1 cellular context compared by ENCODE assay signal in genomic region chr17:75404739-75405364, GRCh38.
TF ChIP-seq lines count a peak whose summit lies in the region.

No MANE protein-coding gene starts in this region.

TF ChIP-seq in K562, 482 proteins besides CTCF, POLR2A, EP300 and RAD21 (continued from another document and continues in another):
- TF ChIP-seq, protein P1, sequence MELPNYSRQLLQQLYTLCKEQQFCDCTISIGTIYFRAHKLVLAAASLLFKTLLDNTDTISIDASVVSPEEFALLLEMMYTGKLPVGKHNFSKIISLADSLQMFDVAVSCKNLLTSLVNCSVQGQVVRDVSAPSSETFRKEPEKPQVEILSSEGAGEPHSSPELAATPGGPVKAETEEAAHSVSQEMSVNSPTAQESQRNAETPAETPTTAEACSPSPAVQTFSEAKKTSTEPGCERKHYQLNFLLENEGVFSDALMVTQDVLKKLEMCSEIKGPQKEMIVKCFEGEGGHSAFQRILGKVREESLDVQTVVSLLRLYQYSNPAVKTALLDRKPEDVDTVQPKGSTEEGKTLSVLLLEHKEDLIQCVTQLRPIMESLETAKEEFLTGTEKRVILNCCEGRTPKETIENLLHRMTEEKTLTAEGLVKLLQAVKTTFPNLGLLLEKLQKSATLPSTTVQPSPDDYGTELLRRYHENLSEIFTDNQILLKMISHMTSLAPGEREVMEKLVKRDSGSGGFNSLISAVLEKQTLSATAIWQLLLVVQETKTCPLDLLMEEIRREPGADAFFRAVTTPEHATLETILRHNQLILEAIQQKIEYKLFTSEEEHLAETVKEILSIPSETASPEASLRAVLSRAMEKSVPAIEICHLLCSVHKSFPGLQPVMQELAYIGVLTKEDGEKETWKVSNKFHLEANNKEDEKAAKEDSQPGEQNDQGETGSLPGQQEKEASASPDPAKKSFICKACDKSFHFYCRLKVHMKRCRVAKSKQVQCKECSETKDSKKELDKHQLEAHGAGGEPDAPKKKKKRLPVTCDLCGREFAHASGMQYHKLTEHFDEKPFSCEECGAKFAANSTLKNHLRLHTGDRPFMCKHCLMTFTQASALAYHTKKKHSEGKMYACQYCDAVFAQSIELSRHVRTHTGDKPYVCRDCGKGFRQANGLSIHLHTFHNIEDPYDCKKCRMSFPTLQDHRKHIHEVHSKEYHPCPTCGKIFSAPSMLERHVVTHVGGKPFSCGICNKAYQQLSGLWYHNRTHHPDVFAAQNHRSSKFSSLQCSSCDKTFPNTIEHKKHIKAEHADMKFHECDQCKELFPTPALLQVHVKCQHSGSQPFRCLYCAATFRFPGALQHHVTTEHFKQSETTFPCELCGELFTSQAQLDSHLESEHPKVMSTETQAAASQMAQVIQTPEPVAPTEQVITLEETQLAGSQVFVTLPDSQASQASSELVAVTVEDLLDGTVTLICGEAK (IDR thresholded peaks at IDR 0.05), result peak; percentile 2; the same call in 1 of the 2 replicates
- TF ChIP-seq, protein P1 (CRISPR knock-in tag; IDR thresholded peaks at IDR 0.05), result no peak
- no peak for TF ChIP-seq POLR2G (IDR thresholded peaks at IDR 0.05; ENCODE audit: low read depth, low read length)
- no peak for TF ChIP-seq HDAC3 (IDR thresholded peaks at IDR 0.05; ENCODE audit: borderline replicate concordance, partially characterized antibody)
- TF ChIP-seq ZNF23 (CRISPR knock-in tag; IDR thresholded peaks at IDR 0.05), result no peak
- TF ChIP-seq RBM14 (IDR thresholded peaks at IDR 0.05; ENCODE audit: borderline replicate concordance, insufficient read depth, low read depth, low read length), result 0 out of 2 replicates have a peak, but pooled peaks have one; percentile 39
- no peak for TF ChIP-seq SREBF2 (CRISPR knock-in tag; IDR thresholded peaks at IDR 0.05)
- peak; percentile 17; the same call in 1 of the 2 replicates for TF ChIP-seq CREB1 (IDR thresholded peaks at IDR 0.05)
- TF ChIP-seq CREB1 (CRISPR knock-in tag; IDR thresholded peaks at IDR 0.05), result no peak
- TF ChIP-seq, protein P2, sequence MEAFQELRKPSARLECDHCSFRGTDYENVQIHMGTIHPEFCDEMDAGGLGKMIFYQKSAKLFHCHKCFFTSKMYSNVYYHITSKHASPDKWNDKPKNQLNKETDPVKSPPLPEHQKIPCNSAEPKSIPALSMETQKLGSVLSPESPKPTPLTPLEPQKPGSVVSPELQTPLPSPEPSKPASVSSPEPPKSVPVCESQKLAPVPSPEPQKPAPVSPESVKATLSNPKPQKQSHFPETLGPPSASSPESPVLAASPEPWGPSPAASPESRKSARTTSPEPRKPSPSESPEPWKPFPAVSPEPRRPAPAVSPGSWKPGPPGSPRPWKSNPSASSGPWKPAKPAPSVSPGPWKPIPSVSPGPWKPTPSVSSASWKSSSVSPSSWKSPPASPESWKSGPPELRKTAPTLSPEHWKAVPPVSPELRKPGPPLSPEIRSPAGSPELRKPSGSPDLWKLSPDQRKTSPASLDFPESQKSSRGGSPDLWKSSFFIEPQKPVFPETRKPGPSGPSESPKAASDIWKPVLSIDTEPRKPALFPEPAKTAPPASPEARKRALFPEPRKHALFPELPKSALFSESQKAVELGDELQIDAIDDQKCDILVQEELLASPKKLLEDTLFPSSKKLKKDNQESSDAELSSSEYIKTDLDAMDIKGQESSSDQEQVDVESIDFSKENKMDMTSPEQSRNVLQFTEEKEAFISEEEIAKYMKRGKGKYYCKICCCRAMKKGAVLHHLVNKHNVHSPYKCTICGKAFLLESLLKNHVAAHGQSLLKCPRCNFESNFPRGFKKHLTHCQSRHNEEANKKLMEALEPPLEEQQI (IDR thresholded peaks at IDR 0.05), result no peak
- TF ChIP-seq SIRT6 (IDR thresholded peaks at IDR 0.05; ENCODE audit: low read depth, low read length), result no peak
- TF ChIP-seq NCOR1 (IDR thresholded peaks at IDR 0.05), result no peak
- no peak for TF ChIP-seq RBBP5 (IDR thresholded peaks at IDR 0.05; ENCODE audit: borderline replicate concordance, insufficient read depth, low read length, poor library complexity, severe bottlenecking)
- TF ChIP-seq ELF2 (CRISPR knock-in tag; IDR thresholded peaks at IDR 0.05), result 0 out of 2 replicates have a peak, but pooled peaks have one; percentile 16
- TF ChIP-seq ID3 (CRISPR knock-in tag; IDR thresholded peaks at IDR 0.05), result no peak
- TF ChIP-seq ID3 (tag; IDR thresholded peaks at IDR 0.05), result no peak
- TF ChIP-seq NFRKB (IDR thresholded peaks at IDR 0.05; ENCODE audit: low read depth), result no peak
- TF ChIP-seq SNRNP70 (optimal IDR thresholded peaks at IDR 0.05; ENCODE audit: low read depth, low read length), result no peak
- no peak for TF ChIP-seq HDAC1 (IDR thresholded peaks at IDR 0.05)
- no peak for TF ChIP-seq MTA3 (IDR thresholded peaks at IDR 0.05; ENCODE audit: borderline replicate concordance)
- TF ChIP-seq NFIC (IDR thresholded peaks at IDR 0.05), result no peak
- TF ChIP-seq CTBP1 (IDR thresholded peaks at IDR 0.05; ENCODE audit: borderline replicate concordance), result no peak; the same call in 1 of the 2 replicates
- TF ChIP-seq NCOA4 (IDR thresholded peaks at IDR 0.05; ENCODE audit: partially characterized antibody), result no peak
- TF ChIP-seq SMARCA4 (IDR thresholded peaks at IDR 0.05), result no peak
- TF ChIP-seq FOS (IDR thresholded peaks at IDR 0.05; ENCODE audit: extremely low read depth, insufficient read length), result no peak
- TF ChIP-seq PCBP2 (IDR thresholded peaks at IDR 0.05; ENCODE audit: low read depth, low read length, poor library complexity, severe bottlenecking), result no peak
- TF ChIP-seq HNRNPLL (IDR thresholded peaks at IDR 0.05; ENCODE audit: low read depth, low read length, poor library complexity, severe bottlenecking), result peak; percentile 27
- TF ChIP-seq ZNF778 (CRISPR knock-in tag; IDR thresholded peaks at IDR 0.05), result no peak
- no peak for TF ChIP-seq C11orf30 (IDR thresholded peaks at IDR 0.05; ENCODE audit: low read depth)
- TF ChIP-seq SRSF1 (IDR thresholded peaks at IDR 0.05; ENCODE audit: low read depth, low read length), result no peak
- 0 out of 2 replicates have a peak, but pooled peaks have one; percentile 73 for TF ChIP-seq PHB (CRISPR knock-in tag; IDR thresholded peaks at IDR 0.05)
- 0 out of 2 replicates have a peak, but pooled peaks have one; percentile 34 for TF ChIP-seq FOXK1 (CRISPR knock-in tag; IDR thresholded peaks at IDR 0.05; ENCODE audit: borderline replicate concordance)
- TF ChIP-seq EP400 (IDR thresholded peaks at IDR 0.05), result 0 out of 2 replicates have a peak, but pooled peaks have one; percentile 18
- no peak for TF ChIP-seq PTRF (tag; IDR thresholded peaks at IDR 0.05)
- no peak for TF ChIP-seq ZNF830 (CRISPR knock-in tag; IDR thresholded peaks at IDR 0.05)
- no peak for TF ChIP-seq ILF3 (IDR thresholded peaks at IDR 0.05; ENCODE audit: borderline replicate concordance)
- TF ChIP-seq RERE (CRISPR knock-in tag; IDR thresholded peaks at IDR 0.05; ENCODE audit: borderline replicate concordance), result no peak
- no peak for TF ChIP-seq HLTF (IDR thresholded peaks at IDR 0.05)
- no peak for TF ChIP-seq SAP30 (IDR thresholded peaks at IDR 0.05; ENCODE audit: borderline replicate concordance, insufficient read depth, low read depth, low read length, poor library complexity, severe bottlenecking)
- TF ChIP-seq TEAD1 (CRISPR knock-in tag; IDR thresholded peaks at IDR 0.05), result 0 out of 4 replicates have a peak, but pooled peaks of 1 of the 2 experiments have one; percentile 10
- 0 out of 4 replicates have a peak, but pooled peaks of 1 of the 2 experiments have one; percentile 18 for TF ChIP-seq FOXA3 (CRISPR knock-in tag; conservative IDR thresholded peaks at IDR 0.05 in 1 of 2, IDR thresholded peaks at IDR 0.05 in 1 of 2)
- no peak for TF ChIP-seq PCBP1 (IDR thresholded peaks at IDR 0.05; ENCODE audit: low read depth, low read length, poor library complexity, severe bottlenecking)
- no peak for TF ChIP-seq PML (IDR thresholded peaks at IDR 0.05; ENCODE audit: low read length)
- no peak for TF ChIP-seq ZNF316 (IDR thresholded peaks at IDR 0.05)
- TF ChIP-seq ZNF589 (CRISPR knock-in tag; IDR thresholded peaks at IDR 0.05; ENCODE audit: low read depth), result no peak
- TF ChIP-seq ZFP1 (CRISPR knock-in tag; IDR thresholded peaks at IDR 0.05), result no peak
- TF ChIP-seq KDM5B (IDR thresholded peaks at IDR 0.05; ENCODE audit: insufficient replicate concordance, low read depth, low read length), result peak; percentile 13
- TF ChIP-seq NFXL1 (CRISPR knock-in tag; IDR thresholded peaks at IDR 0.05), result no peak
- TF ChIP-seq CAMTA2 (CRISPR knock-in tag; conservative IDR thresholded peaks at IDR 0.05), result no peak
- no peak for TF ChIP-seq NR2F6 (CRISPR knock-in tag; IDR thresholded peaks at IDR 0.05)
- no peak for TF ChIP-seq BDP1 (IDR thresholded peaks at IDR 0.05; ENCODE audit: insufficient read depth, insufficient read length)
- TF ChIP-seq, protein P3, sequence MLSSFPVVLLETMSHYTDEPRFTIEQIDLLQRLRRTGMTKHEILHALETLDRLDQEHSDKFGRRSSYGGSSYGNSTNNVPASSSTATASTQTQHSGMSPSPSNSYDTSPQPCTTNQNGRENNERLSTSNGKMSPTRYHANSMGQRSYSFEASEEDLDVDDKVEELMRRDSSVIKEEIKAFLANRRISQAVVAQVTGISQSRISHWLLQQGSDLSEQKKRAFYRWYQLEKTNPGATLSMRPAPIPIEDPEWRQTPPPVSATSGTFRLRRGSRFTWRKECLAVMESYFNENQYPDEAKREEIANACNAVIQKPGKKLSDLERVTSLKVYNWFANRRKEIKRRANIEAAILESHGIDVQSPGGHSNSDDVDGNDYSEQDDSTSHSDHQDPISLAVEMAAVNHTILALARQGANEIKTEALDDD (IDR thresholded peaks at IDR 0.05), result no peak
- TF ChIP-seq SPI1 (IDR thresholded peaks at IDR 0.05; ENCODE audit: borderline replicate concordance, low read depth, low read length), result no peak; the same call in 1 of the 2 replicates
- TF ChIP-seq ZNF77 (CRISPR knock-in tag; IDR thresholded peaks at IDR 0.05), result no peak
